In genomic region chr7:7911339-7911738, GRCh38 we compare ENCODE assay signal across 12 cellular contexts. TPM values are rescaled to one million over a fixed set of nuclear protein-coding genes. Genes with fewer than 3 reads are reported as not detected.
DNase-seq lines count a peak whose midpoint lies in the region; ATAC-seq and TF ChIP-seq lines count a peak whose summit lies in the region.
"Had no signal": no experiment of that assay in that cellular context is flagged by ENCODE, and none has a peak within 500 bp of the region (broad histone marks: within the 10 kb centered on the region; RNA-seq: fewer than 3 reads in every experiment).

No MANE protein-coding gene starts in this region.

- H3K4me3 ChIP-seq in mammary epithelial cell (replicated peaks in 1 of 3; ENCODE audit: insufficient read depth in 1 of 3, low read depth in 2 of 3, low read length in 3 of 3) = no peak overlapping the region
- no peak overlapping the region for H3K4me3 ChIP-seq in mesenchymal stem cell (ENCODE audit: insufficient read depth in 1 of 2, low read depth in 1 of 2, low read length in 2 of 2)
- no peak overlapping the region for H3K4me3 ChIP-seq in A673 (ENCODE audit: low read depth, low read length, poor library complexity, severe bottlenecking)

- H3K18ac ChIP-seq in mesenchymal stem cell (ENCODE audit: low read depth in 1 of 2, low read length in 2 of 2) = no peak overlapping the region

- no peak overlapping the region for H3K23ac ChIP-seq in mesenchymal stem cell (ENCODE audit: low read length in 2 of 2)

- no peak for ATAC-seq in HG03460 (IDR thresholded peaks at IDR 0.05; ENCODE audit: unreplicated experiment)
- ATAC-seq: effector memory CD8-positive, alpha-beta T cell; stimulated activated effector memory CD8-positive, alpha-beta T cell treated with anti-CD3 and anti-CD28 coated beads, Interleukin-12 subunit alpha, Interleukin-12 subunit beta, amount 100 ng/mL, for 72 hours had no signal

- intact Hi-C loops in mammary epithelial cell (cut with micrococcal nuclease) = loop anchor here (2.0 kb wide), 1 partner anchor 57 kb away; the partner anchor contains the start of gene GLCCI1
- intact Hi-C loops in A673 (cut with micrococcal nuclease; ENCODE audit: unreplicated experiment) = no loop called here

- POLR2A ChIA-PET in A673 (lab: Charles Lee; ENCODE audit: low non-redundant PET) = no interaction called here

- H3K79me1 ChIP-seq in mesenchymal stem cell (replicated peaks; ENCODE audit: low read length, poor library complexity, severe bottlenecking) = no peaks in the 10 kb centered on the region

- H2AK5ac ChIP-seq in mesenchymal stem cell (ENCODE audit: low read length, severe bottlenecking) = no peak overlapping the region

- no peak overlapping the region for H3K4ac ChIP-seq in mesenchymal stem cell (ENCODE audit: low read depth in 1 of 2, low read length in 2 of 2)

- no peaks in the 10 kb centered on the region for H3K36me3 ChIP-seq in mammary epithelial cell (ENCODE audit: insufficient read depth, low read length)
- H3K36me3 ChIP-seq in mesenchymal stem cell (ENCODE audit: control insufficient read depth in 1 of 2, insufficient read depth in 2 of 2, low read depth in 1 of 2, low read length in 2 of 2) = no peaks in the 10 kb centered on the region
- H3K36me3 ChIP-seq in A673 (ENCODE audit: insufficient read depth, low read length, poor library complexity, severe bottlenecking) = no peaks in the 10 kb centered on the region

- no peak overlapping the region for H2BK12ac ChIP-seq in mesenchymal stem cell (ENCODE audit: low read length in 2 of 2)

- no peak overlapping the region for H4K8ac ChIP-seq in mesenchymal stem cell (ENCODE audit: low read length)

- H2BK15ac ChIP-seq in mesenchymal stem cell (ENCODE audit: low read depth, poor library complexity, severe bottlenecking) = no peak overlapping the region

- H3K9ac ChIP-seq in mammary epithelial cell (ENCODE audit: insufficient read depth, low read length) (no peak overlapping the region), mesenchymal stem cell (ENCODE audit: low read length) (no peak overlapping the region)

- no peak overlapping the region for H2BK5ac ChIP-seq in mesenchymal stem cell (ENCODE audit: low read depth, low read length, poor library complexity, severe bottlenecking)

- BruUV-seq in mammary epithelial cell (replicated peaks; lab: Mats Ljungman, UMichigan) = no TSS peak
- BruUV-seq in A673 (replicated peaks; lab: Mats Ljungman, UMichigan) = no TSS peak

- H2BK120ac ChIP-seq in mesenchymal stem cell (ENCODE audit: low read depth, low read length) = no peak overlapping the region

- DNase-seq in ELF-1 (ENCODE audit: low read depth, low spot score) (peak; percentile 75), LoVo (ENCODE audit: low spot score) (peak; percentile 77), mammary epithelial cell (peak; percentile 90), mesenchymal stem cell (peak; percentile 77), A673 (ENCODE audit: low spot score) (no peak), nucleus accumbens (lab: John Stamatoyannopoulos, UW) (no peak), NCI-H1417 treated with DMSO at 0.1 percent for 48 hours (lab: John Stamatoyannopoulos, UW) (no peak)
- DNase-seq: activated naive CD4-positive, alpha-beta T cell; effector memory CD8-positive, alpha-beta T cell; NCI-H69 had no signal

- TF ChIP-seq CTCF in mammary epithelial cell (conservative IDR thresholded peaks at IDR 0.05 in 1 of 2, IDR thresholded peaks at IDR 0.05 in 1 of 2; ENCODE audit: extremely low read depth in 1 of 2, insufficient read depth in 1 of 2, low read depth in 1 of 2, low read length in 2 of 2) (no peak), A673 (conservative IDR thresholded peaks at IDR 0.05; ENCODE audit: low read depth, low read length) (no peak)

- no peak overlapping the region for H4K91ac ChIP-seq in mesenchymal stem cell (ENCODE audit: low read length)

- H3K27ac ChIP-seq in mammary epithelial cell (ENCODE audit: insufficient read depth, low read depth, low read length) (peak overlapping the region; percentile 51), mesenchymal stem cell (ENCODE audit: low read length, poor library complexity, severe bottlenecking) (no peak overlapping the region), A673 (ENCODE audit: low read depth, low read length, poor library complexity, severe bottlenecking) (no peak overlapping the region)

- H2AFZ ChIP-seq in mammary epithelial cell (ENCODE audit: low read depth, low read length) (peak overlapping the region; percentile 9), mesenchymal stem cell (ENCODE audit: low read depth, low read length) (no peak overlapping the region)

- dilution Hi-C loops in mammary epithelial cell (cut with HindIII; ENCODE audit: low sequenced_read_pairs) = no loop called here

- CTCF ChIA-PET in mammary epithelial cell (lab: Charles Lee; ENCODE audit: low non-redundant PET) = no interaction called here
- CTCF ChIA-PET in A673 (lab: Charles Lee) = no interaction called here

- H3K14ac ChIP-seq in mesenchymal stem cell (ENCODE audit: low read length in 2 of 2) = no peak overlapping the region

- no peaks in the 10 kb centered on the region for H3K79me2 ChIP-seq in mammary epithelial cell (ENCODE audit: insufficient read depth, low read length)

- H3K9me3 ChIP-seq in mammary epithelial cell (replicated peaks; ENCODE audit: insufficient read depth, low read length) (no peaks in the 10 kb centered on the region), mesenchymal stem cell (ENCODE audit: control insufficient read depth, low read length) (no peaks in the 10 kb centered on the region), A673 (ENCODE audit: low read depth, low read length, poor library complexity, severe bottlenecking) (no peaks in the 10 kb centered on the region)

- H4K20me1 ChIP-seq in mammary epithelial cell (ENCODE audit: insufficient read depth, low read length) = no peaks in the 10 kb centered on the region

- H3K27me3 ChIP-seq in mammary epithelial cell (ENCODE audit: insufficient read depth, low read length) = no peaks in the 10 kb centered on the region
- no peaks in the 10 kb centered on the region for H3K27me3 ChIP-seq in mesenchymal stem cell (ENCODE audit: control insufficient read depth in 1 of 2, insufficient read depth in 1 of 2, low read length in 2 of 2)
- no peaks in the 10 kb centered on the region for H3K27me3 ChIP-seq in A673 (replicated peaks; ENCODE audit: insufficient read depth, low read depth, low read length, poor library complexity)

- in situ Hi-C loops in mammary epithelial cell (cut with MboI; ENCODE audit: low sequenced_read_pairs in 2 of 2) = no loop called here

- 11% methylated on average over 3 of the region's 3 CpGs for WGBS in mammary epithelial cell (ENCODE audit: low coverage, missing lambda C conversion rate)
- 38% methylated on average over 2 of the region's 3 CpGs for WGBS in mesenchymal stem cell

- H3K4me2 ChIP-seq in mammary epithelial cell (ENCODE audit: insufficient read depth, low read depth, low read length) (peak overlapping the region; percentile 36), mesenchymal stem cell (ENCODE audit: low read length, poor library complexity, severe bottlenecking) (no peak overlapping the region)

- H3K4me1 ChIP-seq in mammary epithelial cell (ENCODE audit: insufficient read depth, low read length) = peaks cover 16% of the 10 kb centered on the region
- H3K4me1 ChIP-seq in mesenchymal stem cell (ENCODE audit: control insufficient read depth, insufficient read depth, low read depth, low read length) = peaks cover 1% of the 10 kb centered on the region
- no peaks in the 10 kb centered on the region for H3K4me1 ChIP-seq in A673 (ENCODE audit: insufficient read depth, low read length, poor library complexity, severe bottlenecking)

RNA-seq across cellular contexts. Expression of gene GLCCI1, which starts 57.3 kb away (rescaled TPM):
- 10 to 100 TPM in 1 of 2 donors, 1 to 10 TPM in 1; 7.0 to 14.6 TPM for total RNA-seq in mammary epithelial cell
- polyA plus RNA-seq in mammary epithelial cell = 6.4 TPM
- 56.6 TPM for polyA minus RNA-seq in mammary epithelial cell
- 13.5 TPM for polyA plus RNA-seq in mesenchymal stem cell (2013, experiment 1 of 2)
- 15.6 TPM for polyA plus RNA-seq in mesenchymal stem cell (2013, experiment 2 of 2)
- total RNA-seq in A673 (2021) = 6.9 and 9.9 TPM in 2 replicates

Comparison
In these comparisons a context has a peak if more than half of its experiments do, and no peak if none do; other contexts are left out.
1. DNase-seq: peak in ELF-1 (single experiment), LoVo (single experiment), mammary epithelial cell (single experiment) and mesenchymal stem cell (single experiment); none in A673 (single experiment), nucleus accumbens (0 of 56) and NCI-H1417 treated with DMSO at 0.1 percent for 48 hours (single experiment).